ENCODE assay signal across 2 cellular contexts in the genomic region with DNA sequence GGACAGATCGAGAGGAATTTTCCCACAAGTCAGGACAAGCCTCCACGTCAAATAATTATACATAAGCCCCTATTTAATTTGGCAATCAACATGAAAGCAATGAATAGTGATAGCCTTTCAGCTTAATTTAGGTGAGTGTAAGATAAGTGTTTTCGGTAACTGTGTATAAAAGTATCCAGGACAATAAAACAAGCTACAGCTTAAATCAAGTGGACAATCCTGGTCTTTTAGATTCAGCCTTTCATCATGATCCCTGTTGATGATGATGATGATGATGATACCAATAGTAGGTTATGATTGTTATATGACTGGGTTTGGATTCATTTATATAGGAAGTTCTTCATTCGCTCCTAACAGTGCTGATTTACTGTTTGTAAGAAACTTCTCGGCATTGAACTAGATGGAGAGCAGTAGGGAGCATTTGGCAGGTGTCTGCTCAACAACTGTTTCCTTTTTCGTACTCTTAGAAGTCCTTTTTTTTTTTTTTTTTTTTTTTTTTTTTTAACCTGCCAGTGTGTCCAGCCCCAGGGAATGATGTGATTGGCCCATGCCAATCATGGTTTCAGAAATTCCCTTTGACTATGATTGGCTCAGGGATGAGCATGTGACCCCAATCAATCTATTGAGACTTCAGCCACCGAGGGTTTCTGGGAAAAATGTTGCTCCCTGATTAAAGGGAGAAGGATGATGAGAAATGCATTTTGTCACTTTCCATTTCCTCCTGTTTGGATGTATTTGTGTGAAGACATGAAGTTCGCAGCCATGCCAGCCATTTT.
TF ChIP-seq lines count a peak whose summit lies in the region.

No MANE protein-coding gene starts in this region.

TF ChIP-seq in A549, 52 proteins besides CTCF, POLR2A, EP300 and RAD21:
- TF ChIP-seq SMC3 (IDR thresholded peaks at IDR 0.05) (no peak), NPAS2 (CRISPR knock-in tag; IDR thresholded peaks at IDR 0.05; ENCODE audit: borderline replicate concordance) (no peak), ZC3H11A (IDR thresholded peaks at IDR 0.05) (no peak), BHLHE40 (IDR thresholded peaks at IDR 0.05; ENCODE audit: low read depth, low read length) (no peak), RFX5 (IDR thresholded peaks at IDR 0.05) (no peak), MAZ (IDR thresholded peaks at IDR 0.05; ENCODE audit: borderline replicate concordance, low read depth, low read length) (no peak), JUN (IDR thresholded peaks at IDR 0.05) (no peak), HEYL (CRISPR knock-in tag; IDR thresholded peaks at IDR 0.05) (no peak), CBX8 (IDR thresholded peaks at IDR 0.05) (no peak), HOXB5 (CRISPR knock-in tag; IDR thresholded peaks at IDR 0.05) (no peak), KDM5A (IDR thresholded peaks at IDR 0.05) (no peak), GATA3 (IDR thresholded peaks at IDR 0.05; ENCODE audit: borderline replicate concordance) (no peak), NFE2L2 (conservative IDR thresholded peaks at IDR 0.05; ENCODE audit: low read length) (no peak), EHF (CRISPR knock-in tag; IDR thresholded peaks at IDR 0.05) (no peak), ZFP36 (IDR thresholded peaks at IDR 0.05; ENCODE audit: borderline replicate concordance, partially characterized antibody) (no peak), CHD2 (IDR thresholded peaks at IDR 0.05; ENCODE audit: low read length, partially characterized antibody) (no peak), TP53 (CRISPR knock-in tag; IDR thresholded peaks at IDR 0.05) (no peak), HDAC2 (IDR thresholded peaks at IDR 0.05) (no peak), RARB (CRISPR knock-in tag; IDR thresholded peaks at IDR 0.05) (no peak), MAFK (IDR thresholded peaks at IDR 0.05; ENCODE audit: partially characterized antibody) (no peak)

TF ChIP-seq in HEK293, 187 proteins besides CTCF, POLR2A, EP300 and RAD21:
- TF ChIP-seq, protein P1, sequence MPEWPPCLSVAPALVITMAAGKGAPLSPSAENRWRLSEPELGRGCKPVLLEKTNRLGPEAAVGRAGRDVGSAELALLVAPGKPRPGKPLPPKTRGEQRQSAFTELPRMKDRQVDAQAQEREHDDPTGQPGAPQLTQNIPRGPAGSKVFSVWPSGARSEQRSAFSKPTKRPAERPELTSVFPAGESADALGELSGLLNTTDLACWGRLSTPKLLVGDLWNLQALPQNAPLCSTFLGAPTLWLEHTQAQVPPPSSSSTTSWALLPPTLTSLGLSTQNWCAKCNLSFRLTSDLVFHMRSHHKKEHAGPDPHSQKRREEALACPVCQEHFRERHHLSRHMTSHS (tag by site-specific recombination; IDR thresholded peaks at IDR 0.05) = no peak
- TF ChIP-seq HOXC10 (CRISPR knock-in tag; IDR thresholded peaks at IDR 0.05) = no peak
- no peak for TF ChIP-seq ZNF777 (tag by site-specific recombination; IDR thresholded peaks at IDR 0.05; ENCODE audit: borderline replicate concordance)
- no peak for TF ChIP-seq MYNN (tag by site-specific recombination; IDR thresholded peaks at IDR 0.05; ENCODE audit: borderline replicate concordance)
- no peak for TF ChIP-seq ZNF214 (tag by site-specific recombination; IDR thresholded peaks at IDR 0.05; ENCODE audit: borderline replicate concordance)
- no peak for TF ChIP-seq ZSCAN16 (tag by site-specific recombination; IDR thresholded peaks at IDR 0.05)
- TF ChIP-seq ZNF561 (tag by site-specific recombination; IDR thresholded peaks at IDR 0.05; ENCODE audit: borderline replicate concordance) = no peak
- TF ChIP-seq, protein P2, sequence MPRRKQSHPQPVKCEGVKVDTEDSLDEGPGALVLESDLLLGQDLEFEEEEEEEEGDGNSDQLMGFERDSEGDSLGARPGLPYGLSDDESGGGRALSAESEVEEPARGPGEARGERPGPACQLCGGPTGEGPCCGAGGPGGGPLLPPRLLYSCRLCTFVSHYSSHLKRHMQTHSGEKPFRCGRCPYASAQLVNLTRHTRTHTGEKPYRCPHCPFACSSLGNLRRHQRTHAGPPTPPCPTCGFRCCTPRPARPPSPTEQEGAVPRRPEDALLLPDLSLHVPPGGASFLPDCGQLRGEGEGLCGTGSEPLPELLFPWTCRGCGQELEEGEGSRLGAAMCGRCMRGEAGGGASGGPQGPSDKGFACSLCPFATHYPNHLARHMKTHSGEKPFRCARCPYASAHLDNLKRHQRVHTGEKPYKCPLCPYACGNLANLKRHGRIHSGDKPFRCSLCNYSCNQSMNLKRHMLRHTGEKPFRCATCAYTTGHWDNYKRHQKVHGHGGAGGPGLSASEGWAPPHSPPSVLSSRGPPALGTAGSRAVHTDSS (tag by site-specific recombination; IDR thresholded peaks at IDR 0.05) = peak; percentile 69
- TF ChIP-seq ZNF341 (tag by site-specific recombination; IDR thresholded peaks at IDR 0.05; ENCODE audit: low read depth) = no peak
- no peak for TF ChIP-seq ZNF223 (tag by site-specific recombination; IDR thresholded peaks at IDR 0.05)
- no peak for TF ChIP-seq ZNF785 (tag by site-specific recombination; IDR thresholded peaks at IDR 0.05)
- TF ChIP-seq PRDM1 (tag by site-specific recombination; IDR thresholded peaks at IDR 0.05) = no peak
- TF ChIP-seq GLI2 (tag by site-specific recombination; IDR thresholded peaks at IDR 0.05; ENCODE audit: borderline replicate concordance, low read depth) = no peak
- no peak for TF ChIP-seq ZNF514 (tag by site-specific recombination; IDR thresholded peaks at IDR 0.05)
- no peak for TF ChIP-seq ZNF473 (tag by site-specific recombination; IDR thresholded peaks at IDR 0.05)
- TF ChIP-seq KLF8 (tag by site-specific recombination; IDR thresholded peaks at IDR 0.05) = no peak
- TF ChIP-seq INSM2 (tag by site-specific recombination; IDR thresholded peaks at IDR 0.05) = no peak
- TF ChIP-seq, protein P3, sequence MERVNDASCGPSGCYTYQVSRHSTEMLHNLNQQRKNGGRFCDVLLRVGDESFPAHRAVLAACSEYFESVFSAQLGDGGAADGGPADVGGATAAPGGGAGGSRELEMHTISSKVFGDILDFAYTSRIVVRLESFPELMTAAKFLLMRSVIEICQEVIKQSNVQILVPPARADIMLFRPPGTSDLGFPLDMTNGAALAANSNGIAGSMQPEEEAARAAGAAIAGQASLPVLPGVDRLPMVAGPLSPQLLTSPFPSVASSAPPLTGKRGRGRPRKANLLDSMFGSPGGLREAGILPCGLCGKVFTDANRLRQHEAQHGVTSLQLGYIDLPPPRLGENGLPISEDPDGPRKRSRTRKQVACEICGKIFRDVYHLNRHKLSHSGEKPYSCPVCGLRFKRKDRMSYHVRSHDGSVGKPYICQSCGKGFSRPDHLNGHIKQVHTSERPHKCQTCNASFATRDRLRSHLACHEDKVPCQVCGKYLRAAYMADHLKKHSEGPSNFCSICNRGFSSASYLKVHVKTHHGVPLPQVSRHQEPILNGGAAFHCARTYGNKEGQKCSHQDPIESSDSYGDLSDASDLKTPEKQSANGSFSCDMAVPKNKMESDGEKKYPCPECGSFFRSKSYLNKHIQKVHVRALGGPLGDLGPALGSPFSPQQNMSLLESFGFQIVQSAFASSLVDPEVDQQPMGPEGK (tag by site-specific recombination; IDR thresholded peaks at IDR 0.05) = no peak
- TF ChIP-seq TCF7L2 (IDR thresholded peaks at IDR 0.05; ENCODE audit: borderline replicate concordance, low read depth, low read length) = no peak
- TF ChIP-seq ZNF18 (tag by site-specific recombination; IDR thresholded peaks at IDR 0.05) = no peak
- TF ChIP-seq ZNF624 (tag by site-specific recombination; IDR thresholded peaks at IDR 0.05) = no peak
- no peak for TF ChIP-seq ZNF610 (tag by site-specific recombination; IDR thresholded peaks at IDR 0.05; ENCODE audit: borderline replicate concordance)
- 0 out of 2 replicates have a peak, but pooled peaks have one; percentile 5 for TF ChIP-seq ZNF2 (tag by site-specific recombination; IDR thresholded peaks at IDR 0.05)
- TF ChIP-seq ZFP41 (tag by site-specific recombination; IDR thresholded peaks at IDR 0.05; ENCODE audit: borderline replicate concordance) = no peak
- TF ChIP-seq ZNF660 (tag by site-specific recombination; IDR thresholded peaks at IDR 0.05) = 0 out of 2 replicates have a peak, but pooled peaks have one; percentile 14
- TF ChIP-seq, protein P4, sequence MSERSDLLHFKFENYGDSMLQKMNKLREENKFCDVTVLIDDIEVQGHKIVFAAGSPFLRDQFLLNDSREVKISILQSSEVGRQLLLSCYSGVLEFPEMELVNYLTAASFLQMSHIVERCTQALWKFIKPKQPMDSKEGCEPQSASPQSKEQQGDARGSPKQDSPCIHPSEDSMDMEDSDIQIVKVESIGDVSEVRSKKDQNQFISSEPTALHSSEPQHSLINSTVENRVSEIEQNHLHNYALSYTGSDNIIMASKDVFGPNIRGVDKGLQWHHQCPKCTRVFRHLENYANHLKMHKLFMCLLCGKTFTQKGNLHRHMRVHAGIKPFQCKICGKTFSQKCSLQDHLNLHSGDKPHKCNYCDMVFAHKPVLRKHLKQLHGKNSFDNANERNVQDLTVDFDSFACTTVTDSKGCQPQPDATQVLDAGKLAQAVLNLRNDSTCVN (tag by site-specific recombination; optimal IDR thresholded peaks at IDR 0.05) = no peak
- TF ChIP-seq ZSCAN18 (tag by site-specific recombination; IDR thresholded peaks at IDR 0.05) = no peak
